Comparison of ENCODE assay signal across 21 cellular contexts in the genomic region with DNA sequence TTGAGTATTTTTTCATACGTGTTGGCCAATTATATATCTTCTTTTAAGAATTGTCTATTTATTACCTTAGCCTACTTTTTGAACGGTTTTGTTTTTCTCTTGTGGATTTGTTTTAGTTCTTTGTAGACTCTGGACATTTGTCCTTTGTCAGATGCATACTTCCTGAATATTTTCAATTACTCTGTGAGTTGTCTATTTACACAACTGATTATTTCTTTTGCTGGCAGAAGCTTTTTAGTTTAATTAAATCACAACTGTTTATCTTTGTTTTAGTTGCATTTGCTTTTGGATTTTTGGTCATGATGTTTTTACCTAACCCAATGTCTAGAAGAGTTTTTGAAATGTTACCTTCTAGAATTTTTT. TPM values are rescaled to one million over a fixed set of nuclear protein-coding genes. Genes with fewer than 3 reads are reported as not detected.
DNase-seq lines count a peak whose midpoint lies in the region; ATAC-seq and TF ChIP-seq lines count a peak whose summit lies in the region.
"Had no signal": no experiment of that assay in that cellular context is flagged by ENCODE, and none has a peak within 500 bp of the region (broad histone marks: within the 10 kb centered on the region; RNA-seq: fewer than 3 reads in every experiment).

No MANE protein-coding gene starts in this region.

- ATAC-seq in HG02885 (IDR thresholded peaks at IDR 0.05; ENCODE audit: poor library complexity, unreplicated experiment) (no peak), HG03045 (IDR thresholded peaks at IDR 0.05; ENCODE audit: unreplicated experiment) (no peak)
- ATAC-seq: K562 had no signal

- H3K79me2 ChIP-seq in PC-9 (ENCODE audit: low read depth) (no peaks in the 10 kb centered on the region), hepatocyte (no peaks in the 10 kb centered on the region)

- no peak for TF ChIP-seq CTCF in PC-9 (conservative IDR thresholded peaks at IDR 0.05)
- TF ChIP-seq CTCF in hepatocyte (IDR thresholded peaks at IDR 0.05; ENCODE audit: poor library complexity), result no peak

- no peaks in the 10 kb centered on the region; the same call in 1 of the 2 replicates for H3K9me2 ChIP-seq in PC-9 (ENCODE audit: insufficient read depth)
- no peaks in the 10 kb centered on the region for H3K9me2 ChIP-seq in hepatocyte (replicated peaks; ENCODE audit: insufficient read depth)

- H3K36me3 ChIP-seq in PC-9 (ENCODE audit: low read depth) (no peaks in the 10 kb centered on the region), hepatocyte (replicated peaks; ENCODE audit: insufficient read depth, low read depth) (no peaks in the 10 kb centered on the region), mesodermal cell (ENCODE audit: control insufficient read depth, insufficient read depth, low read length) (no peaks in the 10 kb centered on the region)
- H3K36me3 ChIP-seq: BE2C, SJSA1 had no signal

- H2AFZ ChIP-seq in PC-9 (0 out of 2 replicates have a peak overlapping the region, but pooled peaks have one; percentile 43), hepatocyte (peak overlapping the region; percentile 69)

- no peaks in the 10 kb centered on the region for H3F3A ChIP-seq in PC-9 (ENCODE audit: insufficient read depth, low read depth)

- intact Hi-C loops in PC-9 (cut with micrococcal nuclease; ENCODE audit: unreplicated experiment), result no loop called here

- no peaks in the 10 kb centered on the region for H3K4me1 ChIP-seq in PC-9 (replicated peaks; ENCODE audit: insufficient read depth)
- peaks cover 11% of the 10 kb centered on the region for H3K4me1 ChIP-seq in hepatocyte (ENCODE audit: insufficient read depth)
- peaks cover 11% of the 10 kb centered on the region for H3K4me1 ChIP-seq in mesodermal cell (ENCODE audit: control insufficient read depth, insufficient read depth, low read length, poor library complexity, severe bottlenecking)
- H3K4me1 ChIP-seq: BE2C, SJSA1 had no signal

- H3K27me3 ChIP-seq in PC-9 (ENCODE audit: insufficient read depth, low read depth) (no peaks in the 10 kb centered on the region), hepatocyte (no peaks in the 10 kb centered on the region)
- H3K27me3 ChIP-seq: BE2C, SJSA1 had no signal

- no peak overlapping the region for H3K4me2 ChIP-seq in PC-9
- H3K4me2 ChIP-seq in hepatocyte, result peak overlapping the region; percentile 70

- DNase-seq in PC-9, result no peak
- DNase-seq in hepatocyte (ENCODE audit: low spot score), result no peak
- no peak for DNase-seq in stimulated activated CD4-positive, alpha-beta T cell treated with anti-CD3 and anti-CD28 coated beads, Interleukin-2, amount 100 ng/mL, for 48 hours
- DNase-seq in NCI-H748 treated with DMSO at 0.1 percent for 48 hours (lab: John Stamatoyannopoulos, UW), result no peak
- DNase-seq: BE2C; Caco-2; CD4-positive, alpha-beta memory T cell; DND-41; NCI-H1092 treated with DMSO at 0.1 percent for 48 hours; NCI-H1694; NCI-H2081; NCI-H2171 treated with DMSO at 0.1 percent for 48 hours; NCI-H524 treated with DMSO at 0.1 percent for 48 hours had no signal

- no peaks in the 10 kb centered on the region for H4K20me1 ChIP-seq in PC-9 (ENCODE audit: insufficient read depth)
- no peaks in the 10 kb centered on the region for H4K20me1 ChIP-seq in hepatocyte (ENCODE audit: insufficient read depth, poor library complexity, severe bottlenecking)

- H3K27ac ChIP-seq in PC-9 (no peak overlapping the region), hepatocyte (peak overlapping the region; percentile 76), mesodermal cell (ENCODE audit: low read depth, low read length, severe bottlenecking) (peak overlapping the region; percentile 83)
- H3K27ac ChIP-seq: SJSA1 had no signal

- H3K9me3 ChIP-seq in PC-9 (ENCODE audit: insufficient read depth, low read depth) (no peaks in the 10 kb centered on the region), hepatocyte (ENCODE audit: low read depth) (no peaks in the 10 kb centered on the region), mesodermal cell (ENCODE audit: control insufficient read depth, low read length) (no peaks in the 10 kb centered on the region)
- H3K9me3 ChIP-seq: BE2C, Caco-2, SJSA1 had no signal

- POLR2A ChIA-PET in PC-9 (lab: Charles Lee; ENCODE audit: unreplicated experiment), result no interaction called here

- CTCF ChIA-PET in PC-9 (lab: Charles Lee), result no interaction called here

- no TSS peak for BruUV-seq in PC-9 (replicated peaks; lab: Mats Ljungman, UMichigan)

- no peak overlapping the region for H3K4me3 ChIP-seq in PC-9
- peak overlapping the region; percentile 12 for H3K4me3 ChIP-seq in hepatocyte
- H3K4me3 ChIP-seq in mesodermal cell (ENCODE audit: extremely low read depth, insufficient read depth, low read length, poor library complexity, severe bottlenecking), result no peak overlapping the region
- H3K4me3 ChIP-seq: GM12878, K562, SJSA1 had no signal

- WGBS in hepatocyte (ENCODE audit: low lambda C conversion rate, missing lambda C conversion rate), result 62% methylated on average over 2 of the region's 2 CpGs
- WGBS in mesodermal cell (ENCODE audit: insufficient coverage in 2 of 2), 2 experiments, result no CpG with 5 or more reads among the region's 2 CpGs

RNA-seq across cellular contexts. Expression of a gene that starts 19.6 kb away (rescaled TPM):
- not detected in 2 replicates for total RNA-seq in PC-9 (2021)
- total RNA-seq in hepatocyte, result 114 and 125 TPM in 2 replicates
- 67.7 and 90.0 TPM in 2 replicates for polyA plus RNA-seq in hepatocyte
- polyA plus RNA-seq in mesodermal cell (2013, experiment 1 of 2), result not detected
- polyA plus RNA-seq in mesodermal cell (2013, experiment 2 of 2), result not detected
- total RNA-seq: A673; CD4-positive, alpha-beta memory T cell; OCI-LY7; SJSA1 had no signal
- polyA plus RNA-seq: CD4-positive, alpha-beta memory T cell had no signal

Comparison
In these comparisons a context has a peak if more than half of its experiments do, and no peak if none do; other contexts are left out.
1. RNA of a gene that starts 19.6 kb away (total RNA-seq): 114 to 125 TPM in hepatocyte; not detected in PC-9; every median in the first group is over 100 times any median in the second.